24 cellular contexts compared by ENCODE assay signal in the genomic region with DNA sequence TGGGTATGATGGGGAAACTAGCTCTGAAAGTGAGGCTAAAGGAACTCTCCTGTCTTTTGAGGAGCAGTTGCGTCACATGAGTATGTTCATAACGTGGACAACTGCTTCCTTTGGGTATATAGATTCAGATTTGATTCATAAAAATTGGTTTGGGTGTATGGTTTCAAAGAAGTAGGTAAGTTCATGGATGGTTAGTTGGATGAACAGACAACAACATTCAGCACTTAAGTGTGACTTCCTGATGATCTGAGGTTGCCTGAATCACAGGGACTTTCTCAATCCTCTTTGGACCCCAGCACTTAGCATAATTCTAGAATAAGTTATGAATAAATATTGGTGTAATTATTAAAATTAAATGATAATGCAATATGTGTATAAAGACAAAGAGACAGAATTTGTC. TPM values are rescaled to one million over a fixed set of nuclear protein-coding genes. Genes with fewer than 3 reads are reported as not detected.
DNase-seq lines count a peak whose midpoint lies in the region; ATAC-seq, FAIRE-seq and TF ChIP-seq lines count a peak whose summit lies in the region.
"Had no signal": no experiment of that assay in that cellular context is flagged by ENCODE, and none has a peak within 500 bp of the region (broad histone marks: within the 10 kb centered on the region; RNA-seq: fewer than 3 reads in every experiment).

No MANE protein-coding gene starts in this region.

- H3K79me2 ChIP-seq in Karpas-422 (ENCODE audit: low read length), result peaks cover 48% of the 10 kb centered on the region
- no peaks in the 10 kb centered on the region for H3K79me2 ChIP-seq in GM12878 (ENCODE audit: control insufficient read depth, insufficient read depth, low read length)

- TF ChIP-seq CTCF in GM12878 (IDR thresholded peaks at IDR 0.05 in 2 of 3, conservative IDR thresholded peaks at IDR 0.05 in 1 of 3; ENCODE audit: control insufficient read depth in 2 of 3, extremely low read depth in 1 of 3, insufficient read depth in 1 of 3, low read depth in 3 of 3, low read length in 3 of 3) (no peak), Peyer's patch (IDR thresholded peaks at IDR 0.05) (no peak)

- H4K20me1 ChIP-seq in Karpas-422 (ENCODE audit: insufficient read depth, low read depth, low read length) (no peaks in the 10 kb centered on the region), GM12878 (ENCODE audit: control insufficient read depth, insufficient read depth) (no peaks in the 10 kb centered on the region)
- H4K20me1 ChIP-seq: BLaER1 treated with 17β-estradiol and CSF1 and Interleukin-3, amounts not matched to agents 10 nM and 100 nM had no signal

- TF ChIP-seq POLR2A in GM12878 (IDR thresholded peaks at IDR 0.05; ENCODE audit: low read depth, low read length) (no peak), Peyer's patch (IDR thresholded peaks at IDR 0.05) (no peak)

- H3K9me3 ChIP-seq in Karpas-422 (ENCODE audit: low read length) (no peaks in the 10 kb centered on the region), GM12878 (replicated peaks; ENCODE audit: control insufficient read depth, insufficient read depth, low read length) (no peaks in the 10 kb centered on the region; the same call in 2 of the 3 replicates), Peyer's patch (no peaks in the 10 kb centered on the region)
- H3K9me3 ChIP-seq: A549, BE2C, Caco-2 had no signal

- FAIRE-seq in GM19239 (lab: Jason Lieb, UNC) (peak; percentile 56), GM12878 (lab: Jason Lieb, UNC) (no peak)
- FAIRE-seq: A549, D721Med, GM12891 had no signal

- H3K4me3 ChIP-seq in Karpas-422 (ENCODE audit: low read length), result no peak overlapping the region
- H3K4me3 ChIP-seq in GM12878, result no peak overlapping the region
- no peak overlapping the region for H3K4me3 ChIP-seq in Peyer's patch
- H3K4me3 ChIP-seq: A549; BLaER1 treated with 17β-estradiol and CSF1 and Interleukin-3, amounts not matched to agents 10 nM and 100 nM had no signal

- H3K4me1 ChIP-seq in Karpas-422 (ENCODE audit: low read length), result peaks cover 31% of the 10 kb centered on the region
- no peaks in the 10 kb centered on the region for H3K4me1 ChIP-seq in GM12878 (ENCODE audit: control insufficient read depth, insufficient read depth, low read length)
- no peaks in the 10 kb centered on the region for H3K4me1 ChIP-seq in Peyer's patch
- H3K4me1 ChIP-seq: A549, BE2C had no signal

- H3K27ac ChIP-seq in Karpas-422 (ENCODE audit: low read length) (peak overlapping the region; percentile 1; the same call in 1 of the 2 replicates), GM12878 (ENCODE audit: control insufficient read depth, insufficient read depth) (no peak overlapping the region), Peyer's patch (no peak overlapping the region)

- intact Hi-C loops in GM12878 (cut with micrococcal nuclease; ENCODE audit: unreplicated experiment), result loop anchor here (5.0 kb wide), 1 partner anchor 192 kb away; no protein-coding TSS in a partner anchor

- no peaks in the 10 kb centered on the region for H3K36me3 ChIP-seq in Karpas-422 (ENCODE audit: insufficient read depth, low read length)
- H3K36me3 ChIP-seq in GM12878 (ENCODE audit: control insufficient read depth in 2 of 2, insufficient read depth in 2 of 2, low read length in 1 of 2), result no peaks in the 10 kb centered on the region; a peak in 3 of 4 replicates
- H3K36me3 ChIP-seq in Peyer's patch, result no peaks in the 10 kb centered on the region
- H3K36me3 ChIP-seq: BE2C; BLaER1 treated with 17β-estradiol and CSF1 and Interleukin-3, amounts not matched to agents 10 nM and 100 nM had no signal

- H2AFZ ChIP-seq in Karpas-422 (ENCODE audit: low read length), result no peak overlapping the region
- no peak overlapping the region for H2AFZ ChIP-seq in GM12878 (ENCODE audit: control insufficient read depth, low read depth, low read length)

- peak; percentile 6; the same call in 1 of the 3 replicates for ATAC-seq in GM12878
- ATAC-seq: A549 had no signal

- H3K4me2 ChIP-seq in Karpas-422 (ENCODE audit: low read depth, low read length, poor library complexity, severe bottlenecking), result no peak overlapping the region
- H3K4me2 ChIP-seq in GM12878 (ENCODE audit: control insufficient read depth, insufficient read depth), result no peak overlapping the region
- H3K4me2 ChIP-seq: A549 had no signal

- TF ChIP-seq RAD21 in GM12878 (IDR thresholded peaks at IDR 0.05; ENCODE audit: insufficient read depth, low read depth, low read length), result no peak

- in situ Hi-C loops in GM12878 (cut with MboI), result loop anchor here (25.0 kb wide), 1 partner anchor 413 kb away; no protein-coding TSS in a partner anchor

- H3K9ac ChIP-seq in Karpas-422 (ENCODE audit: low read length) (no peak overlapping the region), GM12878 (ENCODE audit: control insufficient read depth, insufficient read depth, low read length) (no peak overlapping the region)
- H3K9ac ChIP-seq: BLaER1 treated with 17β-estradiol and CSF1 and Interleukin-3, amounts not matched to agents 10 nM and 100 nM had no signal

- H3K27me3 ChIP-seq in Karpas-422 (ENCODE audit: low read length) (no peaks in the 10 kb centered on the region), GM12878 (replicated peaks in 1 of 2; ENCODE audit: control insufficient read depth in 2 of 2, insufficient read depth in 2 of 2, low read length in 1 of 2) (no peaks in the 10 kb centered on the region), Peyer's patch (no peaks in the 10 kb centered on the region)
- H3K27me3 ChIP-seq: BE2C; BLaER1 treated with 17β-estradiol and CSF1 and Interleukin-3, amounts not matched to agents 10 nM and 100 nM had no signal

- WGBS in GM12878 (ENCODE audit: insufficient coverage, insufficient replicate concordance, low lambda C conversion rate, missing lambda C conversion rate), result 62% methylated on average over 2 of the region's 2 CpGs

- CTCF ChIA-PET in GM12878 (lab: Yijun Ruan, JAX), result interaction anchor here (0.6 to 4.0 kb wide), 18 partner anchors 9 to 207 kb away, joined by 3 to 32 read pairs (median 6); no protein-coding TSS in a partner anchor

- SMC1A ChIA-PET in GM12878 (lab: Charles Lee; ENCODE audit: uncharacterized antibody, unreplicated experiment), result interaction anchor here (0.9 to 6.9 kb wide), 14 partner anchors 15 to 190 kb away, joined by 3 to 49 read pairs (median 8); a partner anchor contains a TSS

- DNase-seq in GM19239 (ENCODE audit: insufficient read length, low spot score) (no peak), Karpas-422 (no peak), GM12878 (ENCODE audit: low read depth, low spot score) (no peak), glomerular visceral epithelial cell (ENCODE audit: extremely low spot score) (no peak), Peyer's patch (no peak), CD1c-positive myeloid dendritic cell (ENCODE audit: extremely low spot score) (no peak), COLO668 (lab: John Stamatoyannopoulos, UW; ENCODE audit: unreplicated experiment) (no peak)
- DNase-seq: 8988T; ACHN; AML-193; BE2C; Caco-2; CD4-positive, alpha-beta memory T cell; DMS 273 treated with DMSO at 0.1 percent for 48 hours; DMS79; EL; GDM1; GOT3; HCEC 1CT had no signal

- TF ChIP-seq EP300 in GM12878 (IDR thresholded peaks at IDR 0.05; ENCODE audit: borderline replicate concordance in 1 of 2, control insufficient read depth in 1 of 2, low read depth in 2 of 2, low read length in 2 of 2), result no peak

- no TSS peak for BruUV-seq in GM12878 (replicated peaks; lab: Mats Ljungman, UMichigan)

- H3K9me2 ChIP-seq in Karpas-422 (replicated peaks; ENCODE audit: insufficient read depth, low read length), result no peaks in the 10 kb centered on the region

- RAD21 ChIA-PET in GM12878 (lab: Charles Lee; ENCODE audit: unreplicated experiment), result interaction anchor here (1.7 to 2.7 kb wide), 4 partner anchors 40 to 138 kb away, joined by 5 to 34 read pairs (median 6); no protein-coding TSS in a partner anchor

- POLR2A ChIA-PET in GM12878 (lab: Charles Lee), result interaction anchor here (1.5 kb wide), 1 partner anchor 30 kb away, joined by 4 read pairs; no protein-coding TSS in a partner anchor

TF ChIP-seq in GM12878, 131 proteins besides CTCF, POLR2A, EP300 and RAD21:
- no peak for TF ChIP-seq MXI1 (IDR thresholded peaks at IDR 0.05; ENCODE audit: low read depth, low read length)
- TF ChIP-seq, protein P1, sequence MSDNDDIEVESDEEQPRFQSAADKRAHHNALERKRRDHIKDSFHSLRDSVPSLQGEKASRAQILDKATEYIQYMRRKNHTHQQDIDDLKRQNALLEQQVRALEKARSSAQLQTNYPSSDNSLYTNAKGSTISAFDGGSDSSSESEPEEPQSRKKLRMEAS (IDR thresholded peaks at IDR 0.05; ENCODE audit: low read depth, low read length), result no peak

RNA-seq across cellular contexts. Expression of a gene that starts 43.4 kb away (rescaled TPM):
- 30.4 and 49.9 TPM in 2 replicates for total RNA-seq in Karpas-422 (2014; rRNA removed; shearing (Covaris generic); ENCODE audit: low replicate concordance)
- 593 and 645 TPM in 2 replicates for total RNA-seq in GM12878 (2013; cell fraction: nucleolus; rRNA removed)
- total RNA-seq in GM12878 (2014; rRNA removed) (23.7 and 31.0 TPM in 2 replicates), GM12878 (2014; rRNA removed; fragmentation: Illumina TruSeq; extraction: Trizol) (47.7 and 47.8 TPM in 2 replicates), GM12878 (2021) (26.6 and 27.6 TPM in 2 replicates), Peyer's patch (10 to 100 TPM; 25.6 to 79.4 (median 71.1) TPM)
- polyA plus RNA-seq in GM12878 (2011; ENCODE audit: low read depth), result 2.0 TPM
- polyA plus RNA-seq in GM12878 (2011; rRNA removed) (61.1 and 99.6 TPM in 2 replicates), GM12878 (2014; fragmentation: Illumina TruSeq; extraction: Trizol) (14.4 and 16.0 TPM in 2 replicates), GM12878 (2014; fragmentation: Nextera tagmentation; extraction: Ambion mirVana) (10 to 100 TPM in 1 of 2 experiments, 1 to 10 TPM in 1; 6.0 to 10.9 TPM), GM12878 (2014; rRNA removed) (6.5 and 8.0 TPM in 2 replicates), GM12878 (2016; fragmentation: Nextera tagmentation; extraction: Ambion mirVana) (10 to 100 TPM in 1 of 2 experiments, 1 to 10 TPM in 1; 9.0 to 11.0 TPM)
- 20.5 and 20.6 TPM in 2 replicates for polyA plus RNA-seq in GM12878 (2011; cell fraction: cytosol; rRNA removed)
- polyA plus RNA-seq in GM12878 (2011; cell fraction: nucleus; rRNA removed), result 47.9 and 49.9 TPM in 2 replicates
- polyA plus RNA-seq in GM12878 (2012), result 2.8 and 4.0 TPM in 2 replicates
- 172 and 187 TPM in 2 replicates for polyA minus RNA-seq in GM12878 (2011; rRNA and poly(A)+ RNA removed)
- 79.0 and 99.2 TPM in 2 replicates for polyA minus RNA-seq in GM12878 (2011; cell fraction: cytosol; rRNA and poly(A)+ RNA removed)
- polyA minus RNA-seq in GM12878 (2011; cell fraction: nucleus; rRNA and poly(A)+ RNA removed), result 139 and 207 TPM in 2 replicates
- polyA plus RNA-seq: CD14-positive monocyte had no signal
